ENCODE assay signal across 8 cellular contexts in the genomic region with DNA sequence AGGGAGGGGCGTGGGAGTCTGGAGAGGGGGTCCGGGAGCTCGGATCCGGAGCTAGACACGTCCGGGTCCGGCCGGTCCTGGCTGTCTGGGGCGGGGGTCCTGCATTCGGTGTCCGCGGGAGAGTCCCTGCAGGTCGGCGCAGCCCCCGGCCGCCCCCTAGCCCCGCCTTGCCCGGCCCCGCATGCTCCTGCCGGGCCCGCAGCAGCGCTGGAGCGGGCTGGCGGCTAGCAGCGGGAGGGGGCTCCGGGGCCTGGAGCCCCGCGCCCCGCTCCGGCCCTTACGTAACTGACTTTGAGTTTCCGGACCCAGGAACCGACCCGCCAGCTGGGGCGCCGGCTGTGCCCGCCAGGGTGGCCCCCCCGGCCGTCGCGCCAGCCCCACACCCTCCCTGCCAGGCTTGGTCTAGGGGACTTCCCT. TPM values are rescaled to one million over a fixed set of nuclear protein-coding genes. Genes with fewer than 3 reads are reported as not detected.
A peak's percentile ranks its signal among the peaks of the same experiment; 100 is the strongest.
DNase-seq lines count a peak whose midpoint lies in the region; ATAC-seq and TF ChIP-seq lines count a peak whose summit lies in the region.

No MANE protein-coding gene starts in this region.

- peaks cover 15% of the 10 kb centered on the region for H3K23me2 ChIP-seq in H9 (ENCODE audit: insufficient read length, low read depth, low read length, poor library complexity, severe bottlenecking)

- POLR2A ChIA-PET in AG04450 (lab: Yijun Ruan, JAX), result no interaction called here

- H3K4me2 ChIP-seq in H9 (ENCODE audit: insufficient read depth, insufficient read length, low read length), result peak overlapping the region; percentile 82

- H4K8ac ChIP-seq in H9 (replicated peaks; ENCODE audit: insufficient read length, low read depth, low read length), result no peak overlapping the region

- H3K4ac ChIP-seq in H9 (ENCODE audit: low read depth, low read length), result no peak overlapping the region

- H3K4me1 ChIP-seq in H9 (ENCODE audit: insufficient read depth, low read length) (peaks cover 16% of the 10 kb centered on the region; the same call in 1 of the 2 replicates), mucosa of rectum (ENCODE audit: control insufficient read depth in 2 of 2, insufficient read depth in 2 of 2, low read length in 2 of 2) (peaks cover 17 to 26% of the 10 kb centered on the region in 2 donors), upper lobe of left lung (peaks cover 31 to 52% (median 34%) of the 10 kb centered on the region in 4 donors)

- peak in 1 of 2 donors; percentile 47 for ATAC-seq in upper lobe of left lung (ENCODE audit: low FRiP score in 2 of 2)

- H3K9me3 Mint-ChIP-seq in H9, result peaks cover 0 to 3% of the 10 kb centered on the region in 2 experiments; a peak in 1 of 5 replicates
- H3K9me3 Mint-ChIP-seq in activated CD4-positive, alpha-beta T cell treated with anti-CD3 and anti-CD28 coated beads, Interleukin-2, amount 10 ng/mL, durations not matched to agents 24 days and 14 days, result no peaks in the 10 kb centered on the region

- no peak overlapping the region for H2BK15ac ChIP-seq in H9 (ENCODE audit: low read depth, low read length)

- H3K9me3 ChIP-seq in AG04450 (ENCODE audit: control insufficient read depth, insufficient read depth, low read length) (no peaks in the 10 kb centered on the region; the same call in 1 of the 2 replicates), H9 (ENCODE audit: control insufficient read depth, low read depth, low read length) (no peaks in the 10 kb centered on the region), mucosa of rectum (ENCODE audit: control insufficient read depth in 2 of 2, low read length in 2 of 2) (no peaks in the 10 kb centered on the region), upper lobe of left lung (no peaks in the 10 kb centered on the region)

- H3K36me3 Mint-ChIP-seq in H9 (ENCODE audit: insufficient read depth in 1 of 3, low read depth in 3 of 3), result no peaks in the 10 kb centered on the region
- peaks cover 11% of the 10 kb centered on the region for H3K36me3 Mint-ChIP-seq in activated CD4-positive, alpha-beta T cell treated with anti-CD3 and anti-CD28 coated beads, Interleukin-2, amount 10 ng/mL, durations not matched to agents 24 days and 14 days (ENCODE audit: low read depth)

- intact Hi-C loops in activated CD4-positive, alpha-beta T cell treated with anti-CD3 and anti-CD28 coated beads, Interleukin-2, amount 10 ng/mL, durations not matched to agents 24 days and 14 days (cut with micrococcal nuclease), result loop anchor here (1.0 to 5.0 kb wide), 2 partner anchors 27 to 40 kb away; a partner anchor contains a TSS

- no peak for TF ChIP-seq CTCF in AG04450 (IDR thresholded peaks at IDR 0.05; ENCODE audit: low read depth, low read length)
- no peak for TF ChIP-seq CTCF in H9 (conservative IDR thresholded peaks at IDR 0.05)
- no peak for TF ChIP-seq CTCF in upper lobe of left lung (IDR thresholded peaks at IDR 0.05)

- H3K79me2 ChIP-seq in H9 (ENCODE audit: insufficient read depth, low read length), result no peaks in the 10 kb centered on the region

- H2BK5ac ChIP-seq in H9 (ENCODE audit: insufficient read length, low read length), result no peak overlapping the region

- peaks cover 40 to 42% of the 10 kb centered on the region in 2 experiments for H3K4me1 Mint-ChIP-seq in H9
- H3K4me1 Mint-ChIP-seq in activated CD4-positive, alpha-beta T cell treated with anti-CD3 and anti-CD28 coated beads, Interleukin-2, amount 10 ng/mL, durations not matched to agents 24 days and 14 days, result peaks cover 48% of the 10 kb centered on the region

- H2AFZ ChIP-seq in H9 (ENCODE audit: low read length), result no peak overlapping the region

- CTCF ChIA-PET in AG04450 (lab: Charles Lee), result interaction anchor here (0.6 to 1.7 kb wide), 4 partner anchors 10 to 147 kb away, joined by 3 to 5 read pairs (median 4); no protein-coding TSS in a partner anchor

- H3K4me3 ChIP-seq in AG04450 (ENCODE audit: low read depth, low read length), result peak overlapping the region; percentile 62
- peak overlapping the region; percentile 93 to 96 for H3K4me3 ChIP-seq in mucosa of rectum (ENCODE audit: low read length in 2 of 2)
- H3K4me3 ChIP-seq in upper lobe of left lung, result peak overlapping the region; percentile 68 to 97 (median 86)

- no peak overlapping the region for H3K27ac Mint-ChIP-seq in H9
- H3K27ac Mint-ChIP-seq in activated CD4-positive, alpha-beta T cell treated with anti-CD3 and anti-CD28 coated beads, Interleukin-2, amount 10 ng/mL, durations not matched to agents 24 days and 14 days, result peak overlapping the region; percentile 87

- no peak overlapping the region for H2BK20ac ChIP-seq in H9 (ENCODE audit: low read depth, low read length, poor library complexity, severe bottlenecking)

- peak overlapping the region; percentile 71 to 91 for H3K4me3 Mint-ChIP-seq in H9
- peak overlapping the region; percentile 91 for H3K4me3 Mint-ChIP-seq in activated CD4-positive, alpha-beta T cell treated with anti-CD3 and anti-CD28 coated beads, Interleukin-2, amount 10 ng/mL, durations not matched to agents 24 days and 14 days

- peak in 1 of 4 donors; percentile 18 for TF ChIP-seq EP300 in upper lobe of left lung (IDR thresholded peaks at IDR 0.05)

- H3K14ac ChIP-seq in H9 (ENCODE audit: insufficient read depth, low read length), result no peak overlapping the region

- H2BK12ac ChIP-seq in H9 (ENCODE audit: insufficient read length, low read depth, low read length), result no peak overlapping the region

- H4K91ac ChIP-seq in H9 (ENCODE audit: insufficient read length, low read depth, low read length), result no peak overlapping the region

- no peak for TF ChIP-seq POLR2A in upper lobe of left lung (IDR thresholded peaks at IDR 0.05)

- no peaks in the 10 kb centered on the region for H3K79me1 ChIP-seq in H9 (ENCODE audit: insufficient read depth, low read depth, low read length, poor library complexity, severe bottlenecking)

- peaks cover 19% of the 10 kb centered on the region for H3K27me3 Mint-ChIP-seq in H9 (ENCODE audit: low read depth)
- no peaks in the 10 kb centered on the region for H3K27me3 Mint-ChIP-seq in activated CD4-positive, alpha-beta T cell treated with anti-CD3 and anti-CD28 coated beads, Interleukin-2, amount 10 ng/mL, durations not matched to agents 24 days and 14 days

- H3K56ac ChIP-seq in H9 (ENCODE audit: insufficient read length, low read depth, low read length), result no peak overlapping the region

- WGBS in H9 (ENCODE audit: extremely low coverage, insufficient read length, low lambda C conversion rate), result no CpG with 5 or more reads among the region's 41 CpGs
- 0% methylated on average over 12 to 20 of the region's 41 CpGs for WGBS in upper lobe of left lung, 2 donors

- no peak overlapping the region for H4K5ac ChIP-seq in H9 (ENCODE audit: insufficient read length, low read depth, low read length)

- H3K27ac ChIP-seq in AG04450 (ENCODE audit: low read depth, low read length), result no peak overlapping the region
- no peak overlapping the region for H3K27ac ChIP-seq in H9 (ENCODE audit: insufficient read length, low read depth, low read length)
- peak overlapping the region; percentile 65 to 70 for H3K27ac ChIP-seq in mucosa of rectum (ENCODE audit: low read depth in 2 of 2, low read length in 2 of 2)
- peak overlapping the region; percentile 76 to 93 (median 86) for H3K27ac ChIP-seq in upper lobe of left lung

- H2BK120ac ChIP-seq in H9 (ENCODE audit: low read depth, low read length, poor library complexity, severe bottlenecking), result no peak overlapping the region

- H3K36me3 ChIP-seq in mucosa of rectum (ENCODE audit: control insufficient read depth in 2 of 2, insufficient read depth in 2 of 2, low read length in 2 of 2) (no peaks in the 10 kb centered on the region), upper lobe of left lung (no peaks in the 10 kb centered on the region)

- H2AK5ac ChIP-seq in H9 (ENCODE audit: insufficient read length, low read length), result no peak overlapping the region

- H3K27me3 ChIP-seq in AG04450 (ENCODE audit: control insufficient read depth, insufficient read depth, low read length), result peaks cover 11% of the 10 kb centered on the region
- no peaks in the 10 kb centered on the region for H3K27me3 ChIP-seq in H9 (ENCODE audit: insufficient read depth, low read length)
- no peaks in the 10 kb centered on the region for H3K27me3 ChIP-seq in mucosa of rectum (ENCODE audit: control insufficient read depth in 2 of 2, insufficient read depth in 2 of 2, low read length in 2 of 2)
- H3K27me3 ChIP-seq in upper lobe of left lung, result no peaks in the 10 kb centered on the region

- H4K20me1 ChIP-seq in H9 (ENCODE audit: control insufficient read depth, insufficient read depth, insufficient read length), result no peaks in the 10 kb centered on the region

- no peak overlapping the region for H3K18ac ChIP-seq in H9 (ENCODE audit: insufficient read length, low read depth, low read length)

- no peak for DNase-seq in AG04450 (ENCODE audit: low read depth, low spot score)
- no peak for DNase-seq in H9
- DNase-seq in activated CD4-positive, alpha-beta T cell treated with anti-CD3 and anti-CD28 coated beads, Interleukin-2, amount 10 ng/mL, durations not matched to agents 24 days and 14 days, result peak; percentile 81
- peak; percentile 64 for DNase-seq in effector CD4-positive, alpha-beta T cell
- DNase-seq in upper lobe of left lung, result peak; percentile 57 to 91
- no peak for DNase-seq in MV-4-11 (lab: John Stamatoyannopoulos, UW)
- DNase-seq in DMS79 treated with DMSO at 0.1 percent for 48 hours (lab: John Stamatoyannopoulos, UW), result no peak

- H3K9ac ChIP-seq in H9 (ENCODE audit: extremely low read depth, insufficient read length, low read length), result peak overlapping the region; percentile 3
- H3K9ac ChIP-seq in mucosa of rectum (ENCODE audit: low read depth in 1 of 2, low read length in 2 of 2), result peak overlapping the region; percentile 92 to 94

- H3K23ac ChIP-seq in H9 (ENCODE audit: insufficient read length, low read depth, low read length), result no peak overlapping the region

- H3T11ph ChIP-seq in H9 (ENCODE audit: low read length), result no peak overlapping the region

RNA-seq across cellular contexts. Expression of a gene that starts 26.9 kb away (rescaled TPM):
- polyA plus RNA-seq in AG04450 (2011; rRNA removed), result 6.5 and 7.8 TPM in 2 replicates
- 11.2 TPM in 2 replicates for polyA minus RNA-seq in AG04450 (2011; rRNA and poly(A)+ RNA removed)
- total RNA-seq in H9 (2021) (72.5 and 75.4 TPM in 2 replicates), upper lobe of left lung (100 to 1,000 TPM in 1 of 6 donors, 10 to 100 TPM in 5; 43.5 to 109 (median 51.9) TPM)
- 79.1 and 79.7 TPM in 2 replicates for total RNA-seq in activated CD4-positive, alpha-beta T cell treated with anti-CD3 and anti-CD28 coated beads, Interleukin-2, amount 10 ng/mL, durations not matched to agents 24 days and 14 days

Comparison
In these comparisons a context has a peak if more than half of its experiments do, and no peak if none do; other contexts are left out.
1. DNase-seq: peak in activated CD4-positive, alpha-beta T cell treated with anti-CD3 and anti-CD28 coated beads, Interleukin-2, amount 10 ng/mL, durations not matched to agents 24 days and 14 days (single experiment), effector CD4-positive, alpha-beta T cell (single experiment) and upper lobe of left lung (2 of 2); none in AG04450 (single experiment), H9 (single experiment), MV-4-11 (single experiment) and DMS79 treated with DMSO at 0.1 percent for 48 hours (single experiment).
2. H3K27ac ChIP-seq: peak in mucosa of rectum (2 of 2) and upper lobe of left lung (4 of 4); none in AG04450 (single experiment) and H9 (single experiment).
3. Peak in every context shown above with its lines, with median percentiles within 50 percentile points of each other: H3K4me3 ChIP-seq.